8 cellular contexts compared by ENCODE assay signal in genomic region chr15:67107014-67107812, GRCh38. TPM values are rescaled to one million over a fixed set of nuclear protein-coding genes. Genes with fewer than 3 reads are reported as not detected.
A peak's percentile ranks its signal among the peaks of the same experiment; 100 is the strongest.
DNase-seq lines count a peak whose midpoint lies in the region; ATAC-seq, FAIRE-seq and TF ChIP-seq lines count a peak whose summit lies in the region.

No MANE protein-coding gene starts in this region.

- H3K9me3 ChIP-seq in GM12878 (replicated peaks; ENCODE audit: control insufficient read depth, insufficient read depth, low read length) (peaks cover 6% of the 10 kb centered on the region), upper lobe of right lung (no peaks in the 10 kb centered on the region)

- no peak for TF ChIP-seq RAD21 in GM12878 (IDR thresholded peaks at IDR 0.05; ENCODE audit: insufficient read depth, low read depth, low read length)

- H3K4me3 Mint-ChIP-seq in activated T-cell treated with anti-CD3 and anti-CD28 coated beads, Interleukin-2, amount 50 U/mL, for 24 hours: no peak overlapping the region

- CTCF ChIA-PET in GM12878 (lab: Yijun Ruan, JAX): interaction anchor here (1.1 to 1.6 kb wide), 2 partner anchors 25 to 156 kb away, joined by 4 read pairs; no protein-coding TSS in a partner anchor

- H3K27ac ChIP-seq in GM12878 (ENCODE audit: control insufficient read depth, insufficient read depth) (peak overlapping the region; percentile 61), upper lobe of right lung (peak overlapping the region; percentile 24)

- peaks cover 9 to 10% of the 10 kb centered on the region in 2 experiments; a peak in 3 of 4 replicates for H3K36me3 ChIP-seq in GM12878 (ENCODE audit: control insufficient read depth in 2 of 2, insufficient read depth in 2 of 2, low read length in 1 of 2)
- no peaks in the 10 kb centered on the region for H3K36me3 ChIP-seq in upper lobe of right lung

- in situ Hi-C loops in GM12878 (cut with MboI): no loop called here

- H3K9ac ChIP-seq in GM12878 (ENCODE audit: control insufficient read depth, insufficient read depth, low read length): no peak overlapping the region; the same call in 1 of the 2 replicates

- no peak for TF ChIP-seq EP300 in GM12878 (IDR thresholded peaks at IDR 0.05; ENCODE audit: borderline replicate concordance in 1 of 2, control insufficient read depth in 1 of 2, low read depth in 2 of 2, low read length in 2 of 2)

- BruUV-seq in GM12878 (replicated peaks; lab: Mats Ljungman, UMichigan): no TSS peak

- peaks cover 42% of the 10 kb centered on the region for H3K36me3 Mint-ChIP-seq in activated T-cell treated with anti-CD3 and anti-CD28 coated beads, Interleukin-2, amount 50 U/mL, for 24 hours (ENCODE audit: low read depth)

- H3K27me3 ChIP-seq in GM12878 (replicated peaks in 1 of 2; ENCODE audit: control insufficient read depth in 2 of 2, insufficient read depth in 2 of 2, low read length in 1 of 2) (no peaks in the 10 kb centered on the region), upper lobe of right lung (no peaks in the 10 kb centered on the region)

- RAD21 ChIA-PET in GM12878 (lab: Charles Lee; ENCODE audit: unreplicated experiment): interaction anchor here (0.8 to 1.3 kb wide), 5 partner anchors 9 to 28 kb away, joined by 3 read pairs; no protein-coding TSS in a partner anchor

- peaks cover 90% of the 10 kb centered on the region for H3K79me2 ChIP-seq in GM12878 (ENCODE audit: control insufficient read depth, insufficient read depth, low read length)

- no peaks in the 10 kb centered on the region for H3K27me3 Mint-ChIP-seq in activated T-cell treated with anti-CD3 and anti-CD28 coated beads, Interleukin-2, amount 50 U/mL, for 24 hours

- TF ChIP-seq CTCF in GM12878 (IDR thresholded peaks at IDR 0.05 in 2 of 3, conservative IDR thresholded peaks at IDR 0.05 in 1 of 3; ENCODE audit: control insufficient read depth in 2 of 3, extremely low read depth in 1 of 3, insufficient read depth in 1 of 3, low read depth in 3 of 3, low read length in 3 of 3) (no peak), upper lobe of right lung (IDR thresholded peaks at IDR 0.05) (no peak)

- H3K4me2 ChIP-seq in GM12878 (ENCODE audit: control insufficient read depth, insufficient read depth): peak overlapping the region; percentile 30

- POLR2A ChIA-PET in GM12878 (lab: Charles Lee): interaction anchor here (0.8 to 1.3 kb wide), 4 partner anchors 10 to 28 kb away, joined by 3 to 5 read pairs (median 4); no protein-coding TSS in a partner anchor

- H2AFZ ChIP-seq in GM12878 (ENCODE audit: control insufficient read depth, low read depth, low read length): no peak overlapping the region

- no peak for DNase-seq in activated T-cell treated with anti-CD3 and anti-CD28 coated beads, Interleukin-2, amount 50 U/mL, for 24 hours
- DNase-seq in activated T-cell treated with anti-CD3 and anti-CD28 coated beads, Interleukin-2, amount 50 U/mL, for 1 hour: no peak
- DNase-seq in GM12878 (ENCODE audit: low read depth, low spot score) (no peak), left lobe of liver (ENCODE audit: low spot score) (no peak), upper lobe of right lung (no peak), SK-N-DZ (ENCODE audit: low spot score) (no peak), SKM-1 (lab: John Stamatoyannopoulos, UW; ENCODE audit: unreplicated experiment) (no peak), erythroblast (lab: John Stamatoyannopoulos, UW) (no peak)

- H3K4me3 ChIP-seq in GM12878 (no peak overlapping the region), upper lobe of right lung (no peak overlapping the region)

- peak; percentile 13 for ATAC-seq in GM12878
- peak; percentile 10 for ATAC-seq in left lobe of liver
- peak; percentile 82 for ATAC-seq in upper lobe of right lung

- 50% methylated on average over 12 of the region's 12 CpGs for WGBS in GM12878 (ENCODE audit: insufficient coverage, insufficient replicate concordance, low lambda C conversion rate, missing lambda C conversion rate)

- peak; percentile 21 for TF ChIP-seq POLR2A in GM12878 (IDR thresholded peaks at IDR 0.05; ENCODE audit: low read depth, low read length)
- no peak for TF ChIP-seq POLR2A in erythroblast (IDR thresholded peaks at IDR 0.05; ENCODE audit: low read length)

- SMC1A ChIA-PET in GM12878 (lab: Charles Lee; ENCODE audit: uncharacterized antibody, unreplicated experiment): interaction anchor here (0.9 to 6.0 kb wide), 10 partner anchors 10 to 173 kb away, joined by 3 to 49 read pairs (median 4); no protein-coding TSS in a partner anchor

- H4K20me1 ChIP-seq in GM12878 (ENCODE audit: control insufficient read depth, insufficient read depth): no peaks in the 10 kb centered on the region; the same call in 1 of the 2 replicates

- H3K4me1 ChIP-seq in GM12878 (ENCODE audit: control insufficient read depth, insufficient read depth, low read length) (peaks cover 84% of the 10 kb centered on the region), upper lobe of right lung (peaks cover 81% of the 10 kb centered on the region)

- peaks cover 39% of the 10 kb centered on the region for H3K4me1 Mint-ChIP-seq in activated T-cell treated with anti-CD3 and anti-CD28 coated beads, Interleukin-2, amount 50 U/mL, for 24 hours (ENCODE audit: low read depth)

- FAIRE-seq in GM12878 (lab: Jason Lieb, UNC): no peak

- intact Hi-C loops in GM12878 (cut with micrococcal nuclease; ENCODE audit: unreplicated experiment): no loop called here
- intact Hi-C loops in upper lobe of right lung (cut with DNase I): no loop called here

- peak overlapping the region; percentile 64 for H3K27ac Mint-ChIP-seq in activated T-cell treated with anti-CD3 and anti-CD28 coated beads, Interleukin-2, amount 50 U/mL, for 24 hours

- H3K9me3 Mint-ChIP-seq in activated T-cell treated with anti-CD3 and anti-CD28 coated beads, Interleukin-2, amount 50 U/mL, for 24 hours: peaks cover 6% of the 10 kb centered on the region

TF ChIP-seq in GM12878, 131 proteins besides CTCF, POLR2A, EP300 and RAD21:
- TF ChIP-seq IKZF2 (IDR thresholded peaks at IDR 0.05) (peak in 1 of 2 experiments; percentile 20; a peak in 1 of 4 replicates), MTA3 (IDR thresholded peaks at IDR 0.05; ENCODE audit: borderline replicate concordance, low read length) (no peak), SPI1 (IDR thresholded peaks at IDR 0.05; ENCODE audit: borderline replicate concordance, insufficient read depth, low read depth, low read length) (0 out of 2 replicates have a peak, but pooled peaks have one; percentile 5), NFYA (IDR thresholded peaks at IDR 0.05; ENCODE audit: borderline replicate concordance, low read depth, low read length) (no peak), TARDBP (IDR thresholded peaks at IDR 0.05; ENCODE audit: borderline replicate concordance) (no peak), IKZF1 (conservative IDR thresholded peaks at IDR 0.05) (peak; percentile 40), CBX3 (IDR thresholded peaks at IDR 0.05; ENCODE audit: borderline replicate concordance, low read depth) (no peak), NR2F1 (conservative IDR thresholded peaks at IDR 0.05) (peak; percentile 56; the same call in 1 of the 2 replicates), BHLHE40 (IDR thresholded peaks at IDR 0.05; ENCODE audit: borderline replicate concordance in 1 of 2, low read depth in 2 of 2, low read length in 1 of 2) (0 out of 4 replicates have a peak, but pooled peaks of 1 of the 2 experiments have one; percentile 14), TCF3 (IDR thresholded peaks at IDR 0.05; ENCODE audit: borderline replicate concordance, insufficient read depth, low read depth, low read length) (0 out of 2 replicates have a peak, but pooled peaks have one; percentile 29), CBFB (IDR thresholded peaks at IDR 0.05; ENCODE audit: low read depth) (peak; percentile 49; the same call in 1 of the 2 replicates), EED (IDR thresholded peaks at IDR 0.05; ENCODE audit: low read depth) (peak; percentile 70), TCF12 (IDR thresholded peaks at IDR 0.05; ENCODE audit: low read depth, low read length) (0 out of 2 replicates have a peak, but pooled peaks have one; percentile 41), BCL3 (IDR thresholded peaks at IDR 0.05; ENCODE audit: borderline replicate concordance, insufficient read depth, low read depth, low read length, poor library complexity, severe bottlenecking) (peak; percentile 13)

RNA-seq across cellular contexts. Expression of gene SMAD3, which starts 41.8 kb away (rescaled TPM):
- total RNA-seq in GM12878 (2013; cell fraction: nucleolus; rRNA removed): 119 and 128 TPM in 2 replicates
- total RNA-seq in GM12878 (2014; rRNA removed) (12.2 and 15.6 TPM in 2 replicates), GM12878 (2014; rRNA removed; fragmentation: Illumina TruSeq; extraction: Trizol) (11.7 and 13.3 TPM in 2 replicates), GM12878 (2021) (39.9 and 40.0 TPM in 2 replicates), left lobe of liver (17.1 TPM), upper lobe of right lung (31.6 TPM)
- polyA plus RNA-seq in GM12878 (2011; ENCODE audit: low read depth): 17.0 TPM
- polyA plus RNA-seq in GM12878 (2011; rRNA removed) (15.0 and 28.2 TPM in 2 replicates), GM12878 (2014; fragmentation: Illumina TruSeq; extraction: Trizol) (31.9 and 43.2 TPM in 2 replicates), GM12878 (2014; fragmentation: Nextera tagmentation; extraction: Ambion mirVana) (1 to 10 TPM; 5.6 to 6.6 TPM), GM12878 (2014; rRNA removed) (22.4 and 27.7 TPM in 2 replicates), GM12878 (2016; fragmentation: Nextera tagmentation; extraction: Ambion mirVana) (10 to 100 TPM in 1 of 2 experiments, 1 to 10 TPM in 1; 8.0 to 18.7 TPM)
- polyA plus RNA-seq in GM12878 (2011; cell fraction: cytosol; rRNA removed): 21.5 and 22.5 TPM in 2 replicates
- 85.6 and 92.9 TPM in 2 replicates for polyA plus RNA-seq in GM12878 (2011; cell fraction: nucleus; rRNA removed)
- 41.6 and 42.7 TPM in 2 replicates for polyA plus RNA-seq in GM12878 (2012)
- polyA minus RNA-seq in GM12878 (2011; rRNA and poly(A)+ RNA removed): 23.3 and 26.4 TPM in 2 replicates
- 11.1 and 14.3 TPM in 2 replicates for polyA minus RNA-seq in GM12878 (2011; cell fraction: cytosol; rRNA and poly(A)+ RNA removed)
- polyA minus RNA-seq in GM12878 (2011; cell fraction: nucleus; rRNA and poly(A)+ RNA removed): 17.3 and 26.6 TPM in 2 replicates
- polyA plus RNA-seq in SK-N-DZ (2014; cell fraction: cytosol; rRNA removed): 9.6 and 9.9 TPM in 2 replicates
- 9.2 and 14.6 TPM in 2 replicates for polyA plus RNA-seq in SK-N-DZ (2014; cell fraction: nucleus; rRNA removed)

Comparison
In these comparisons a context has a peak if more than half of its experiments do, and no peak if none do; other contexts are left out.
1. ATAC-seq: peak in every context shown above with its lines; median percentile 82 in upper lobe of right lung; 13 in GM12878; 10 in left lobe of liver.